In the genomic region with DNA sequence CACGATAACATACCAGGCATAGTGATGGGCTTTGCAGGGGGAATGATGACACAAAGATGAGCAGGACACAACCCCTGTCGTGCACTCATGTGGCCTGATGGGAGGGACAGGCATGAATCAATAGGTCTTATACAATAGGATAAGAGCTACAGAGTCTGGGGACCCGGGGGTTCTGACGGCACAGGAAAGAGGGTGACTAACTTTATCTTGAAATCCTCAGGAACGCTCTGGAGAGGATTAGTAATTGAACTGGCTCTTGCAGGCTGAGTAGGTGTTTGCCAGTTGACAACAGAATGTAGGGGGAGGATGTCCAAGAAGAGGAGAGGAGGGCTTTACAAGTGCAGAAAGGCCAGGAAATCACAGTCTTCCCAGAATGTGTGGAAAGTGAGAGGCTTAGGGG, we compare ENCODE assay signal across 13 cellular contexts.
DNase-seq lines count a peak whose midpoint lies in the region; ATAC-seq and TF ChIP-seq lines count a peak whose summit lies in the region.
"Had no signal": no experiment of that assay in that cellular context is flagged by ENCODE, and none has a peak within 500 bp of the region (broad histone marks: within the 10 kb centered on the region; RNA-seq: fewer than 3 reads in every experiment).

No MANE protein-coding gene starts in this region.

- no peak overlapping the region for H3K4me3 ChIP-seq in AG09309 (ENCODE audit: control insufficient read depth, low read depth, low read length)
- no peak overlapping the region for H3K4me3 ChIP-seq in MG63
- H3K4me3 ChIP-seq: thoracic aorta had no signal

- peak; percentile 75 for DNase-seq in AG09309 (ENCODE audit: low read depth)
- DNase-seq in MG63, result peak; percentile 58
- peak; percentile 70 for DNase-seq in dermis blood vessel endothelial cell
- DNase-seq in mesenteric fat pad (ENCODE audit: low spot score), result peak; percentile 35
- no peak for DNase-seq in NCI-H1417 treated with DMSO at 0.1 percent for 48 hours (lab: John Stamatoyannopoulos, UW)
- DNase-seq in iPS-NIHi11 (ENCODE audit: low spot score), result no peak
- DNase-seq: activated naive CD4-positive, alpha-beta T cell treated with anti-CD3 and anti-CD28 coated beads, Interleukin-2, amount 10 ng/mL, durations not matched to agents 7 days and 5 days; effector CD4-positive, alpha-beta T cell; NCI-H1092; nucleus accumbens had no signal

- no peaks in the 10 kb centered on the region for H3K27me3 ChIP-seq in MG63

- TF ChIP-seq CTCF in AG09309 (IDR thresholded peaks at IDR 0.05; ENCODE audit: control insufficient read depth, insufficient read depth, low read depth, low read length, missing control alignments), result no peak

- H3K9me3 ChIP-seq in MG63, result no peaks in the 10 kb centered on the region
- H3K9me3 ChIP-seq: thoracic aorta had no signal

- no peak for ATAC-seq in GM18907 (IDR thresholded peaks at IDR 0.05; ENCODE audit: unreplicated experiment)
- ATAC-seq in GM21515 (IDR thresholded peaks at IDR 0.05; ENCODE audit: unreplicated experiment), result no peak

- H3K36me3 ChIP-seq in MG63, result no peaks in the 10 kb centered on the region
- H3K36me3 ChIP-seq: thoracic aorta had no signal

Comparison
In these comparisons a context has a peak if more than half of its experiments do, and no peak if none do; other contexts are left out.
1. DNase-seq: peak in AG09309 (single experiment), MG63 (single experiment), dermis blood vessel endothelial cell (single experiment) and mesenteric fat pad (single experiment); none in NCI-H1417 treated with DMSO at 0.1 percent for 48 hours (single experiment) and iPS-NIHi11 (single experiment).